In genomic region chrX:136909119-136909705, GRCh38 we compare ENCODE assay signal across 1 cellular context.
TF ChIP-seq lines count a peak whose summit lies in the region.

No MANE protein-coding gene starts in this region.

TF ChIP-seq in K562, 482 proteins besides CTCF, POLR2A, EP300 and RAD21 (continued from another document and continues in another):
- TF ChIP-seq, protein P1, sequence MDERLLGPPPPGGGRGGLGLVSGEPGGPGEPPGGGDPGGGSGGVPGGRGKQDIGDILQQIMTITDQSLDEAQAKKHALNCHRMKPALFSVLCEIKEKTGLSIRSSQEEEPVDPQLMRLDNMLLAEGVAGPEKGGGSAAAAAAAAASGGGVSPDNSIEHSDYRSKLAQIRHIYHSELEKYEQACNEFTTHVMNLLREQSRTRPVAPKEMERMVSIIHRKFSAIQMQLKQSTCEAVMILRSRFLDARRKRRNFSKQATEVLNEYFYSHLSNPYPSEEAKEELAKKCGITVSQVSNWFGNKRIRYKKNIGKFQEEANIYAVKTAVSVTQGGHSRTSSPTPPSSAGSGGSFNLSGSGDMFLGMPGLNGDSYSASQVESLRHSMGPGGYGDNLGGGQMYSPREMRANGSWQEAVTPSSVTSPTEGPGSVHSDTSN (CRISPR knock-in tag; IDR thresholded peaks at IDR 0.05; ENCODE audit: low read depth): no peak
- TF ChIP-seq, protein P1 (tag; conservative IDR thresholded peaks at IDR 0.05; ENCODE audit: low read depth): no peak
- TF ChIP-seq TEAD1 (CRISPR knock-in tag; IDR thresholded peaks at IDR 0.05): 0 out of 4 replicates have a peak, but pooled peaks of 1 of the 2 experiments have one; percentile 15
- TF ChIP-seq PTTG1 (tag; IDR thresholded peaks at IDR 0.05; ENCODE audit: low read depth): no peak
- no peak for TF ChIP-seq NUFIP1 (IDR thresholded peaks at IDR 0.05; ENCODE audit: partially characterized antibody)
- no peak for TF ChIP-seq SOX6 (IDR thresholded peaks at IDR 0.05)
- no peak; a peak in 1 of 4 replicates for TF ChIP-seq RCOR1 (IDR thresholded peaks at IDR 0.05; ENCODE audit: borderline replicate concordance in 1 of 2, low read depth in 2 of 2, low read length in 2 of 2)
- TF ChIP-seq KAT8 (IDR thresholded peaks at IDR 0.05; ENCODE audit: low read depth): no peak
- TF ChIP-seq ZNF780A (CRISPR knock-in tag; IDR thresholded peaks at IDR 0.05): no peak
- TF ChIP-seq ZNF124 (CRISPR knock-in tag; IDR thresholded peaks at IDR 0.05): no peak
- TF ChIP-seq, protein P2, sequence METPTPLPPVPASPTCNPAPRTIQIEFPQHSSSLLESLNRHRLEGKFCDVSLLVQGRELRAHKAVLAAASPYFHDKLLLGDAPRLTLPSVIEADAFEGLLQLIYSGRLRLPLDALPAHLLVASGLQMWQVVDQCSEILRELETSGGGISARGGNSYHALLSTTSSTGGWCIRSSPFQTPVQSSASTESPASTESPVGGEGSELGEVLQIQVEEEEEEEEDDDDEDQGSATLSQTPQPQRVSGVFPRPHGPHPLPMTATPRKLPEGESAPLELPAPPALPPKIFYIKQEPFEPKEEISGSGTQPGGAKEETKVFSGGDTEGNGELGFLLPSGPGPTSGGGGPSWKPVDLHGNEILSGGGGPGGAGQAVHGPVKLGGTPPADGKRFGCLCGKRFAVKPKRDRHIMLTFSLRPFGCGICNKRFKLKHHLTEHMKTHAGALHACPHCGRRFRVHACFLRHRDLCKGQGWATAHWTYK (CRISPR knock-in tag; IDR thresholded peaks at IDR 0.05): no peak; the same call in 1 of the 2 replicates
- TF ChIP-seq SRF (CRISPR knock-in tag; IDR thresholded peaks at IDR 0.05): no peak
- TF ChIP-seq, protein P3, sequence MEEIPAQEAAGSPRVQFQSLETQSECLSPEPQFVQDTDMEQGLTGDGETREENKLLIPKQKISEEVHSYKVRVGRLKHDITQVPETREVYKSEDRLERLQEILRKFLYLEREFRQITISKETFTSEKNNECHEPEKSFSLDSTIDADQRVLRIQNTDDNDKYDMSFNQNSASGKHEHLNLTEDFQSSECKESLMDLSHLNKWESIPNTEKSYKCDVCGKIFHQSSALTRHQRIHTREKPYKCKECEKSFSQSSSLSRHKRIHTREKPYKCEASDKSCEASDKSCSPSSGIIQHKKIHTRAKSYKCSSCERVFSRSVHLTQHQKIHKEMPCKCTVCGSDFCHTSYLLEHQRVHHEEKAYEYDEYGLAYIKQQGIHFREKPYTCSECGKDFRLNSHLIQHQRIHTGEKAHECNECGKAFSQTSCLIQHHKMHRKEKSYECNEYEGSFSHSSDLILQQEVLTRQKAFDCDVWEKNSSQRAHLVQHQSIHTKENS (CRISPR knock-in tag; IDR thresholded peaks at IDR 0.05): no peak
- peak in 1 of 2 experiments; percentile 9; a peak in 1 of 4 replicates for TF ChIP-seq TRIM24 (IDR thresholded peaks at IDR 0.05)
- TF ChIP-seq DACH1 (IDR thresholded peaks at IDR 0.05; ENCODE audit: partially characterized antibody): no peak
- no peak for TF ChIP-seq ZNF133 (CRISPR knock-in tag; IDR thresholded peaks at IDR 0.05)
- TF ChIP-seq, protein P4, sequence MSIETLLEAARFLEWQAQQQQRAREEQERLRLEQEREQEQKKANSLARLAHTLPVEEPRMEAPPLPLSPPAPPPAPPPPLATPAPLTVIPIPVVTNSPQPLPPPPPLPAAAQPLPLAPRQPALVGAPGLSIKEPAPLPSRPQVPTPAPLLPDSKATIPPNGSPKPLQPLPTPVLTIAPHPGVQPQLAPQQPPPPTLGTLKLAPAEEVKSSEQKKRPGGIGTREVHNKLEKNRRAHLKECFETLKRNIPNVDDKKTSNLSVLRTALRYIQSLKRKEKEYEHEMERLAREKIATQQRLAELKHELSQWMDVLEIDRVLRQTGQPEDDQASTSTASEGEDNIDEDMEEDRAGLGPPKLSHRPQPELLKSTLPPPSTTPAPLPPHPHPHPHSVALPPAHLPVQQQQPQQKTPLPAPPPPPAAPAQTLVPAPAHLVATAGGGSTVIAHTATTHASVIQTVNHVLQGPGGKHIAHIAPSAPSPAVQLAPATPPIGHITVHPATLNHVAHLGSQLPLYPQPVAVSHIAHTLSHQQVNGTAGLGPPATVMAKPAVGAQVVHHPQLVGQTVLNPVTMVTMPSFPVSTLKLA (conservative IDR thresholded peaks at IDR 0.05): peak; percentile 66 to 85; a peak in 3 of 4 replicates
- TF ChIP-seq FIP1L1 (IDR thresholded peaks at IDR 0.05; ENCODE audit: low read depth, low read length, poor library complexity, severe bottlenecking): no peak
- TF ChIP-seq ZNF24 (IDR thresholded peaks at IDR 0.05): no peak
- TF ChIP-seq SAFB2 (IDR thresholded peaks at IDR 0.05; ENCODE audit: borderline replicate concordance, low read depth, low read length, severe bottlenecking): no peak
- no peak for TF ChIP-seq XRCC4 (IDR thresholded peaks at IDR 0.05; ENCODE audit: extremely low read depth, insufficient read depth, insufficient read length)
- no peak for TF ChIP-seq TOE1 (IDR thresholded peaks at IDR 0.05; ENCODE audit: borderline replicate concordance)
- TF ChIP-seq TOE1 (CRISPR knock-in tag; IDR thresholded peaks at IDR 0.05; ENCODE audit: borderline replicate concordance, low read depth): no peak
- TF ChIP-seq ESRRB (CRISPR knock-in tag; IDR thresholded peaks at IDR 0.05; ENCODE audit: borderline replicate concordance): no peak
- no peak for TF ChIP-seq PHB (CRISPR knock-in tag; IDR thresholded peaks at IDR 0.05)
- no peak for TF ChIP-seq ZNF224 (CRISPR knock-in tag; IDR thresholded peaks at IDR 0.05)
- no peak for TF ChIP-seq ZC3H8 (IDR thresholded peaks at IDR 0.05)
- no peak for TF ChIP-seq ZSCAN32 (CRISPR knock-in tag; IDR thresholded peaks at IDR 0.05)
- no peak for TF ChIP-seq BRD4 (IDR thresholded peaks at IDR 0.05)
- peak; percentile 42 for TF ChIP-seq SAP30 (IDR thresholded peaks at IDR 0.05; ENCODE audit: borderline replicate concordance, insufficient read depth, low read depth, low read length, poor library complexity, severe bottlenecking)
- TF ChIP-seq PYGO2 (tag; IDR thresholded peaks at IDR 0.05): no peak
- TF ChIP-seq YBX1 (IDR thresholded peaks at IDR 0.05): no peak
- no peak for TF ChIP-seq ZEB2 (IDR thresholded peaks at IDR 0.05)
- no peak for TF ChIP-seq ILK (tag; IDR thresholded peaks at IDR 0.05; ENCODE audit: borderline replicate concordance, low read depth)
- TF ChIP-seq SMARCB1 (IDR thresholded peaks at IDR 0.05; ENCODE audit: insufficient read length, low read depth): no peak
- no peak for TF ChIP-seq CAMTA2 (CRISPR knock-in tag; conservative IDR thresholded peaks at IDR 0.05)
- TF ChIP-seq, protein P5, sequence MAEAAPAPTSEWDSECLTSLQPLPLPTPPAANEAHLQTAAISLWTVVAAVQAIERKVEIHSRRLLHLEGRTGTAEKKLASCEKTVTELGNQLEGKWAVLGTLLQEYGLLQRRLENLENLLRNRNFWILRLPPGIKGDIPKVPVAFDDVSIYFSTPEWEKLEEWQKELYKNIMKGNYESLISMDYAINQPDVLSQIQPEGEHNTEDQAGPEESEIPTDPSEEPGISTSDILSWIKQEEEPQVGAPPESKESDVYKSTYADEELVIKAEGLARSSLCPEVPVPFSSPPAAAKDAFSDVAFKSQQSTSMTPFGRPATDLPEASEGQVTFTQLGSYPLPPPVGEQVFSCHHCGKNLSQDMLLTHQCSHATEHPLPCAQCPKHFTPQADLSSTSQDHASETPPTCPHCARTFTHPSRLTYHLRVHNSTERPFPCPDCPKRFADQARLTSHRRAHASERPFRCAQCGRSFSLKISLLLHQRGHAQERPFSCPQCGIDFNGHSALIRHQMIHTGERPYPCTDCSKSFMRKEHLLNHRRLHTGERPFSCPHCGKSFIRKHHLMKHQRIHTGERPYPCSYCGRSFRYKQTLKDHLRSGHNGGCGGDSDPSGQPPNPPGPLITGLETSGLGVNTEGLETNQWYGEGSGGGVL (CRISPR knock-in tag; IDR thresholded peaks at IDR 0.05): no peak
- TF ChIP-seq, protein P6, sequence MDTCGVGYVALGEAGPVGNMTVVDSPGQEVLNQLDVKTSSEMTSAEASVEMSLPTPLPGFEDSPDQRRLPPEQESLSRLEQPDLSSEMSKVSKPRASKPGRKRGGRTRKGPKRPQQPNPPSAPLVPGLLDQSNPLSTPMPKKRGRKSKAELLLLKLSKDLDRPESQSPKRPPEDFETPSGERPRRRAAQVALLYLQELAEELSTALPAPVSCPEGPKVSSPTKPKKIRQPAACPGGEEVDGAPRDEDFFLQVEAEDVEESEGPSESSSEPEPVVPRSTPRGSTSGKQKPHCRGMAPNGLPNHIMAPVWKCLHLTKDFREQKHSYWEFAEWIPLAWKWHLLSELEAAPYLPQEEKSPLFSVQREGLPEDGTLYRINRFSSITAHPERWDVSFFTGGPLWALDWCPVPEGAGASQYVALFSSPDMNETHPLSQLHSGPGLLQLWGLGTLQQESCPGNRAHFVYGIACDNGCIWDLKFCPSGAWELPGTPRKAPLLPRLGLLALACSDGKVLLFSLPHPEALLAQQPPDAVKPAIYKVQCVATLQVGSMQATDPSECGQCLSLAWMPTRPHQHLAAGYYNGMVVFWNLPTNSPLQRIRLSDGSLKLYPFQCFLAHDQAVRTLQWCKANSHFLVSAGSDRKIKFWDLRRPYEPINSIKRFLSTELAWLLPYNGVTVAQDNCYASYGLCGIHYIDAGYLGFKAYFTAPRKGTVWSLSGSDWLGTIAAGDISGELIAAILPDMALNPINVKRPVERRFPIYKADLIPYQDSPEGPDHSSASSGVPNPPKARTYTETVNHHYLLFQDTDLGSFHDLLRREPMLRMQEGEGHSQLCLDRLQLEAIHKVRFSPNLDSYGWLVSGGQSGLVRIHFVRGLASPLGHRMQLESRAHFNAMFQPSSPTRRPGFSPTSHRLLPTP (IDR thresholded peaks at IDR 0.05; ENCODE audit: borderline replicate concordance, extremely low read depth, insufficient read length): no peak
- TF ChIP-seq, protein P7, sequence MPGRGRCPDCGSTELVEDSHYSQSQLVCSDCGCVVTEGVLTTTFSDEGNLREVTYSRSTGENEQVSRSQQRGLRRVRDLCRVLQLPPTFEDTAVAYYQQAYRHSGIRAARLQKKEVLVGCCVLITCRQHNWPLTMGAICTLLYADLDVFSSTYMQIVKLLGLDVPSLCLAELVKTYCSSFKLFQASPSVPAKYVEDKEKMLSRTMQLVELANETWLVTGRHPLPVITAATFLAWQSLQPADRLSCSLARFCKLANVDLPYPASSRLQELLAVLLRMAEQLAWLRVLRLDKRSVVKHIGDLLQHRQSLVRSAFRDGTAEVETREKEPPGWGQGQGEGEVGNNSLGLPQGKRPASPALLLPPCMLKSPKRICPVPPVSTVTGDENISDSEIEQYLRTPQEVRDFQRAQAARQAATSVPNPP (IDR thresholded peaks at IDR 0.05; ENCODE audit: borderline replicate concordance, insufficient read depth, insufficient read length): no peak
- TF ChIP-seq, protein P8, sequence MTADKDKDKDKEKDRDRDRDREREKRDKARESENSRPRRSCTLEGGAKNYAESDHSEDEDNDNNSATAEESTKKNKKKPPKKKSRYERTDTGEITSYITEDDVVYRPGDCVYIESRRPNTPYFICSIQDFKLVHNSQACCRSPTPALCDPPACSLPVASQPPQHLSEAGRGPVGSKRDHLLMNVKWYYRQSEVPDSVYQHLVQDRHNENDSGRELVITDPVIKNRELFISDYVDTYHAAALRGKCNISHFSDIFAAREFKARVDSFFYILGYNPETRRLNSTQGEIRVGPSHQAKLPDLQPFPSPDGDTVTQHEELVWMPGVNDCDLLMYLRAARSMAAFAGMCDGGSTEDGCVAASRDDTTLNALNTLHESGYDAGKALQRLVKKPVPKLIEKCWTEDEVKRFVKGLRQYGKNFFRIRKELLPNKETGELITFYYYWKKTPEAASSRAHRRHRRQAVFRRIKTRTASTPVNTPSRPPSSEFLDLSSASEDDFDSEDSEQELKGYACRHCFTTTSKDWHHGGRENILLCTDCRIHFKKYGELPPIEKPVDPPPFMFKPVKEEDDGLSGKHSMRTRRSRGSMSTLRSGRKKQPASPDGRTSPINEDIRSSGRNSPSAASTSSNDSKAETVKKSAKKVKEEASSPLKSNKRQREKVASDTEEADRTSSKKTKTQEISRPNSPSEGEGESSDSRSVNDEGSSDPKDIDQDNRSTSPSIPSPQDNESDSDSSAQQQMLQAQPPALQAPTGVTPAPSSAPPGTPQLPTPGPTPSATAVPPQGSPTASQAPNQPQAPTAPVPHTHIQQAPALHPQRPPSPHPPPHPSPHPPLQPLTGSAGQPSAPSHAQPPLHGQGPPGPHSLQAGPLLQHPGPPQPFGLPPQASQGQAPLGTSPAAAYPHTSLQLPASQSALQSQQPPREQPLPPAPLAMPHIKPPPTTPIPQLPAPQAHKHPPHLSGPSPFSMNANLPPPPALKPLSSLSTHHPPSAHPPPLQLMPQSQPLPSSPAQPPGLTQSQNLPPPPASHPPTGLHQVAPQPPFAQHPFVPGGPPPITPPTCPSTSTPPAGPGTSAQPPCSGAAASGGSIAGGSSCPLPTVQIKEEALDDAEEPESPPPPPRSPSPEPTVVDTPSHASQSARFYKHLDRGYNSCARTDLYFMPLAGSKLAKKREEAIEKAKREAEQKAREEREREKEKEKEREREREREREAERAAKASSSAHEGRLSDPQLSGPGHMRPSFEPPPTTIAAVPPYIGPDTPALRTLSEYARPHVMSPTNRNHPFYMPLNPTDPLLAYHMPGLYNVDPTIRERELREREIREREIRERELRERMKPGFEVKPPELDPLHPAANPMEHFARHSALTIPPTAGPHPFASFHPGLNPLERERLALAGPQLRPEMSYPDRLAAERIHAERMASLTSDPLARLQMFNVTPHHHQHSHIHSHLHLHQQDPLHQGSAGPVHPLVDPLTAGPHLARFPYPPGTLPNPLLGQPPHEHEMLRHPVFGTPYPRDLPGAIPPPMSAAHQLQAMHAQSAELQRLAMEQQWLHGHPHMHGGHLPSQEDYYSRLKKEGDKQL (CRISPR knock-in tag; IDR thresholded peaks at IDR 0.05; ENCODE audit: borderline replicate concordance): no peak
- TF ChIP-seq SFPQ (IDR thresholded peaks at IDR 0.05; ENCODE audit: low read depth, low read length): no peak
